8 cellular contexts compared by ENCODE assay signal in genomic region chr15:60590935-60591490, GRCh38.
DNase-seq lines count a peak whose midpoint lies in the region; ATAC-seq and TF ChIP-seq lines count a peak whose summit lies in the region.

No MANE protein-coding gene starts in this region.

- DNase-seq in COLO668 (lab: John Stamatoyannopoulos, UW; ENCODE audit: unreplicated experiment): peak; percentile 73
- peak; percentile 71 for DNase-seq in WTC11 (ENCODE audit: low spot score)
- DNase-seq in lower leg skin (ENCODE audit: low spot score in 2 of 2): peak; percentile 53 to 92
- DNase-seq in stimulated activated CD8-positive, alpha-beta memory T cell treated with anti-CD3 and anti-CD28 coated beads, Interleukin-2, amount 100 ng/mL, for 48 hours (ENCODE audit: low read depth in 2 of 2): peak; percentile 32 to 37
- no peak for DNase-seq in putamen (ENCODE audit: low spot score)
- DNase-seq in NCI-H345 treated with DMSO at 0.1 percent for 48 hours (lab: John Stamatoyannopoulos, UW; ENCODE audit: unreplicated experiment): no peak

- peaks cover 26% of the 10 kb centered on the region for H3K4me1 ChIP-seq in HUES48 (ENCODE audit: control insufficient read depth, insufficient read depth, low read length)

- H3K27me3 ChIP-seq in HUES48 (ENCODE audit: control insufficient read depth, insufficient read depth, low read length): peaks cover 29% of the 10 kb centered on the region

- H3K4me3 Mint-ChIP-seq in WTC11: peak overlapping the region; percentile 73
- peak overlapping the region; percentile 74 for H3K4me3 Mint-ChIP-seq in dendritic cell treated with granulocyte-macrophage colony-stimulating factor and Interleukin-4, amounts not matched to agents 40 ng/mL and 50 ng/mL, for 4 days

- H3K4me3 ChIP-seq in HUES48 (ENCODE audit: low read depth, low read length) (peak overlapping the region; percentile 88), lower leg skin (ENCODE audit: low read depth, poor library complexity, severe bottlenecking) (peak overlapping the region; percentile 73)

- H3K9me3 Mint-ChIP-seq in WTC11: no peaks in the 10 kb centered on the region
- H3K9me3 Mint-ChIP-seq in dendritic cell treated with granulocyte-macrophage colony-stimulating factor and Interleukin-4, amounts not matched to agents 40 ng/mL and 50 ng/mL, for 4 days: no peaks in the 10 kb centered on the region

- H3K9ac ChIP-seq in HUES48 (ENCODE audit: low read depth, low read length): peak overlapping the region; percentile 31; the same call in 1 of the 2 replicates

- H3K36me3 ChIP-seq in HUES48 (ENCODE audit: control insufficient read depth, insufficient read depth, low read length): no peaks in the 10 kb centered on the region

- peaks cover 41% of the 10 kb centered on the region for H3K27me3 Mint-ChIP-seq in WTC11 (ENCODE audit: low read depth)
- H3K27me3 Mint-ChIP-seq in dendritic cell treated with granulocyte-macrophage colony-stimulating factor and Interleukin-4, amounts not matched to agents 40 ng/mL and 50 ng/mL, for 4 days: peaks cover 76% of the 10 kb centered on the region

- CTCF ChIA-PET in WTC11 (lab: Charles Lee): interaction anchor here (0.7 to 1.6 kb wide), 8 partner anchors 17 to 326 kb away, joined by 3 to 8 read pairs (median 4); no protein-coding TSS in a partner anchor

- TF ChIP-seq CTCF in WTC11 (IDR thresholded peaks at IDR 0.05) (no peak), lower leg skin (IDR thresholded peaks at IDR 0.05) (no peak)

- 2 to 7% methylated on average over 19 to 39 of the region's 41 CpGs for WGBS in lower leg skin, 2 donors

- peak overlapping the region; percentile 57 for H3K27ac ChIP-seq in HUES48 (ENCODE audit: low read depth, low read length)

- no peak for TF ChIP-seq POLR2A in lower leg skin (IDR thresholded peaks at IDR 0.05)

- peaks cover 32% of the 10 kb centered on the region for H3K4me1 Mint-ChIP-seq in WTC11
- H3K4me1 Mint-ChIP-seq in dendritic cell treated with granulocyte-macrophage colony-stimulating factor and Interleukin-4, amounts not matched to agents 40 ng/mL and 50 ng/mL, for 4 days (ENCODE audit: low read depth): peaks cover 4% of the 10 kb centered on the region

- no peaks in the 10 kb centered on the region for H3K36me3 Mint-ChIP-seq in WTC11
- no peaks in the 10 kb centered on the region for H3K36me3 Mint-ChIP-seq in dendritic cell treated with granulocyte-macrophage colony-stimulating factor and Interleukin-4, amounts not matched to agents 40 ng/mL and 50 ng/mL, for 4 days (ENCODE audit: low read depth)

- H3K9me3 ChIP-seq in HUES48 (ENCODE audit: control insufficient read depth, insufficient read depth, low read length): no peaks in the 10 kb centered on the region

- intact Hi-C loops in dendritic cell treated with granulocyte-macrophage colony-stimulating factor and Interleukin-4, amounts not matched to agents 40 ng/mL and 50 ng/mL, for 4 days (cut with micrococcal nuclease): loop anchor here (2.0 kb wide), 1 partner anchor 46 kb away; no protein-coding TSS in a partner anchor
- intact Hi-C loops in lower leg skin (cut with DNase I; ENCODE audit: low total_unique reads): no loop called here

- no peak overlapping the region for H3K27ac Mint-ChIP-seq in WTC11
- H3K27ac Mint-ChIP-seq in dendritic cell treated with granulocyte-macrophage colony-stimulating factor and Interleukin-4, amounts not matched to agents 40 ng/mL and 50 ng/mL, for 4 days: peak overlapping the region; percentile 9

- peak; percentile 13 for ATAC-seq in WTC11

- POLR2A ChIA-PET in WTC11 (lab: Charles Lee): interaction anchor here (0.6 kb wide), 1 partner anchor 624 kb away, joined by 4 read pairs; no protein-coding TSS in a partner anchor

TF ChIP-seq in WTC11, 78 proteins besides CTCF, POLR2A, EP300 and RAD21:
- TF ChIP-seq CDX4 (CRISPR knock-in tag; IDR thresholded peaks at IDR 0.05; ENCODE audit: borderline replicate concordance) (no peak), GRHL2 (CRISPR knock-in tag; IDR thresholded peaks at IDR 0.05; ENCODE audit: insufficient replicate concordance, severe bottlenecking) (no peak), ARID4B (CRISPR knock-in tag; IDR thresholded peaks at IDR 0.05; ENCODE audit: borderline replicate concordance) (0 out of 2 replicates have a peak, but pooled peaks have one; percentile 11), TEAD1 (CRISPR knock-in tag; IDR thresholded peaks at IDR 0.05) (no peak), SP1 (CRISPR knock-in tag; conservative IDR thresholded peaks at IDR 0.05) (no peak), E2F4 (CRISPR knock-in tag; IDR thresholded peaks at IDR 0.05; ENCODE audit: borderline replicate concordance, low read depth) (no peak), GABPB1 (CRISPR knock-in tag; IDR thresholded peaks at IDR 0.05) (peak; percentile 78)

Comparison
In these comparisons a context has a peak if more than half of its experiments do, and no peak if none do; other contexts are left out.
1. DNase-seq: peak in COLO668 (single experiment), WTC11 (single experiment), lower leg skin (2 of 2) and stimulated activated CD8-positive, alpha-beta memory T cell treated with anti-CD3 and anti-CD28 coated beads, Interleukin-2, amount 100 ng/mL, for 48 hours (2 of 2); none in putamen (single experiment) and NCI-H345 treated with DMSO at 0.1 percent for 48 hours (single experiment).